Comparison of ENCODE assay signal across 22 cellular contexts in the genomic region with DNA sequence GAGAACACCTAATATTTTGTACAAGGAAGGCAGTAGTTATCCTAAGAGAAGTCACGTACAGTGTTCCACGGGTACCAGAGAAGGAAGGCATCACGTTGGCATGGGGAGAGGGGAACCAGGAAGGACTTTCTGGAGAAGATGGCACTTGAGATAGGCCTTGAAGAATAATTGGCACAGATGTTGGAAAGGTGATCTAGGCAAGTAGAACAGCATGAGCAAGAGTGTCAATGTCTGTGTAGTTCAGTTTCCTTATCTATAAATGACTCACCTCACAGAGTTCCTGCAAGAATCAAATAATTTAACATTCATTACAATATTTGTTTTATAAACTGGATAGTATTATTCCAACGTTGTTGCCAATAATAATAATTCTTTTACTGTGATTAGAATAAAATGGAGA.
"Had no signal": no experiment of that assay in that cellular context is flagged by ENCODE, and none has a peak within 500 bp of the region (broad histone marks: within the 10 kb centered on the region; RNA-seq: fewer than 3 reads in every experiment).

No MANE protein-coding gene starts in this region.

- H3K9me3 ChIP-seq: ascending aorta, left lung, spleen, thyroid gland, upper lobe of right lung had no signal

- ATAC-seq: activated naive CD4-positive, alpha-beta T cell treated with anti-CD3 and anti-CD28 coated beads, Interleukin-2, amount 50 U/mL, for 72 hours; activated T-helper 17 cell treated with anti-CD3 and anti-CD28 coated beads, Interleukin-2, amount 50 U/mL, for 72 hours; esophagus mucosa; left lung; natural killer cell; T-cell; upper lobe of right lung had no signal

- H3K36me3 Mint-ChIP-seq: activated naive CD4-positive, alpha-beta T cell treated with anti-CD3 and anti-CD28 coated beads, Interleukin-2, amount 50 U/mL, for 72 hours; mesothelial cell of epicardium; natural killer cell; T-cell had no signal

- H3K36me3 ChIP-seq: ascending aorta, left lung, spleen, thyroid gland, upper lobe of right lung had no signal

- H3K27me3 ChIP-seq: ascending aorta, left lung, spleen, thyroid gland, upper lobe of right lung had no signal

- H3K4me1 Mint-ChIP-seq: natural killer cell had no signal

- H3K4me3 Mint-ChIP-seq: activated T-helper 17 cell treated with anti-CD3 and anti-CD28 coated beads, Interleukin-2, amount 50 U/mL, for 72 hours; mesothelial cell of epicardium; natural killer cell; stimulated activated naive CD8-positive, alpha-beta T cell treated with anti-CD3 and anti-CD28 coated beads, Interleukin-15, Interleukin-2, amounts not matched to agents 100 ng/mL and 50 ng/mL, for 24 hours; T-cell; T-helper 2 cell treated with Interferon-gamma antibody and Interleukin-4, amounts not matched to agents 5 μg/mL and 100 μg/mL, for 36 hours had no signal

- H3K27me3 Mint-ChIP-seq: stimulated activated naive CD8-positive, alpha-beta T cell treated with anti-CD3 and anti-CD28 coated beads, Interleukin-15, Interleukin-2, amounts not matched to agents 100 ng/mL and 50 ng/mL, for 24 hours had no signal

- H3K9me3 Mint-ChIP-seq: activated naive CD4-positive, alpha-beta T cell treated with anti-CD3 and anti-CD28 coated beads, Interleukin-2, amount 50 U/mL, for 72 hours; activated T-helper 17 cell treated with anti-CD3 and anti-CD28 coated beads, Interleukin-2, amount 50 U/mL, for 72 hours; mesothelial cell of epicardium; natural killer cell; stimulated activated naive CD8-positive, alpha-beta T cell treated with anti-CD3 and anti-CD28 coated beads, Interleukin-15, Interleukin-2, amounts not matched to agents 100 ng/mL and 50 ng/mL, for 24 hours; T-cell; T-helper 2 cell treated with Interferon-gamma antibody and Interleukin-4, amounts not matched to agents 5 μg/mL and 100 μg/mL, for 36 hours had no signal

- FAIRE-seq: endometrium had no signal

- H3K27ac Mint-ChIP-seq: activated T-helper 17 cell treated with anti-CD3 and anti-CD28 coated beads, Interleukin-2, amount 50 U/mL, for 72 hours; mesothelial cell of epicardium; natural killer cell; stimulated activated naive CD8-positive, alpha-beta T cell treated with anti-CD3 and anti-CD28 coated beads, Interleukin-15, Interleukin-2, amounts not matched to agents 100 ng/mL and 50 ng/mL, for 24 hours; T-cell; T-helper 2 cell treated with Interferon-gamma antibody and Interleukin-4, amounts not matched to agents 5 μg/mL and 100 μg/mL, for 36 hours had no signal

- DNase-seq: activated CD4-positive, CD25-positive, alpha-beta regulatory T cell treated with anti-CD3 and anti-CD28 coated beads, Interleukin-2, amount 50 U/mL, for 72 hours; activated T-cell treated with anti-CD3 and anti-CD28 coated beads, Interleukin-2, amount 50 U/mL, for 1 hour; cerebellar nuclear complex; cortex of kidney; left lung; natural killer cell; spleen; stimulated activated CD4-positive, alpha-beta T cell treated with anti-CD3 and anti-CD28 coated beads, Interleukin-4, amount 100 ng/mL, for 4 hours; substantia nigra; T-cell; thyroid gland; upper lobe of right lung had no signal

- H3K27ac ChIP-seq: ascending aorta, left lung, spleen, thyroid gland, upper lobe of right lung, VCaP had no signal

- H3K4me1 ChIP-seq: left lung, spleen, thyroid gland, upper lobe of right lung had no signal

- H3K4me3 ChIP-seq: ascending aorta, left lung, lung, spleen, thyroid gland, upper lobe of right lung had no signal
